Comparison of ENCODE assay signal across 1 cellular context in the genomic region with DNA sequence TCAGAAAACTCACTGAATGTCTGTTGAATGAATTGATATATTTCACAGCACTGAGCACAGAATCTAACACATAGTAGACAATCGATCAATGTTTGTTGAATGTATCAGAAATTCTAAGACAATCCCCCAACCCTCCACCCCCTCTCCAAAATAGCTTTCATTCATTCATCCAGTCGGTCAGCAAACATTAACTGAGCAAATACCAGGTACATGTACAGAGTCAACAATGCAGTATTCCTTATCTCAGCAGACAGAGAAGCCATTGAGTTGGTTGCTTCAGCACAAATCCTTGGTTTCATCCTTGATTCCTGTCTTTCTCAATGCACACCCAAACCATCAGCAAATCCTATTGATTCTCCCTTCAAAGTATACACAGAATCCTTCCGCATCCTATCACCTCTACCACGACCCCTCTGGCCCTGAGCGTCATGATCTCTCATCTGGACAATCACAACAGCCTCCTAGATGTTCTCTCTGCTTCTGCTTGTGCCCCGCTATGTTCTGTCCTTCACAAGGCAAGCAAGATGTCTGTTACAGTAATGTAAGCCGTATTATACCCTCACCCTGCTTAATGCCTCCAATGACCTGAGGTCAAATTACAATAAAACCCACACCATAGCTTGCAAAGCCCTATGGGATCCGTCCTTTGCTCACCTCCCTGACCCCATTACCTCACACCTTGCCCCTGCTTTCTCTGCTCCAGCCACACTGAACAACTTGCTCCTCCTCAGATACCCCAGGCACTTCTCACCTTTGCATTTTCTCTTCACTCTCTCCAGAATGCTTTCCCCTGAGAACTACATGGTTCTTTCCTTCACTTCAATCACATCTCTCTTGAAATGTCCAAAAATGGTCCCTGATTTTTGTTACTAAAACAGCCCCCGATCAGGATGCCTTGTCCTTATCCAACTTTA.
TF ChIP-seq lines count a peak whose summit lies in the region.

No MANE protein-coding gene starts in this region.

TF ChIP-seq in HepG2, 621 proteins besides CTCF, POLR2A, EP300 and RAD21 (continued from another document):
- TF ChIP-seq, protein P1, sequence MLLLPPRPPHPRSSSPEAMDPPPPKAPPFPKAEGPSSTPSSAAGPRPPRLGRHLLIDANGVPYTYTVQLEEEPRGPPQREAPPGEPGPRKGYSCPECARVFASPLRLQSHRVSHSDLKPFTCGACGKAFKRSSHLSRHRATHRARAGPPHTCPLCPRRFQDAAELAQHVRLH (CRISPR knock-in tag; IDR thresholded peaks at IDR 0.05; ENCODE audit: borderline replicate concordance, low read depth), result no peak
- no peak for TF ChIP-seq ZNF382 (CRISPR knock-in tag; IDR thresholded peaks at IDR 0.05; ENCODE audit: borderline replicate concordance)
- peak; percentile 98 for TF ChIP-seq MED1 (CRISPR knock-in tag; IDR thresholded peaks at IDR 0.05)
